Comparison of ENCODE assay signal across 8 cellular contexts in genomic region chr2:19348692-19349091, GRCh38. TPM values are rescaled to one million over a fixed set of nuclear protein-coding genes. Genes with fewer than 3 reads are reported as not detected.
DNase-seq lines count a peak whose midpoint lies in the region; ATAC-seq and FAIRE-seq lines count a peak whose summit lies in the region.

No MANE protein-coding gene starts in this region.

- peak; percentile 7 for DNase-seq in activated CD4-positive, alpha-beta T cell treated with anti-CD3 and anti-CD28 coated beads for 36 hours
- DNase-seq in activated CD4-positive, alpha-beta T cell treated with anti-CD3 and anti-CD28 coated beads for 48 hours = no peak
- DNase-seq in left kidney (ENCODE audit: low read depth, low spot score) = peak; percentile 38
- DNase-seq in NCI-H748 (lab: John Stamatoyannopoulos, UW; ENCODE audit: unreplicated experiment) = no peak
- no peak for DNase-seq in frontal cortex (ENCODE audit: low spot score in 2 of 2)

- no peaks in the 10 kb centered on the region for H3K9me3 ChIP-seq in subcutaneous abdominal adipose tissue (ENCODE audit: control insufficient read depth in 5 of 5, low read length in 5 of 5)

- POLR2A ChIA-PET in activated CD4-positive, alpha-beta T cell treated with anti-CD3 and anti-CD28 coated beads for 36 hours (lab: Charles Lee) = no interaction called here

- peaks cover 9% of the 10 kb centered on the region for H3K36me3 Mint-ChIP-seq in activated CD4-positive, alpha-beta T cell treated with anti-CD3 and anti-CD28 coated beads for 36 hours (ENCODE audit: low read depth)
- no peaks in the 10 kb centered on the region for H3K36me3 Mint-ChIP-seq in activated naive CD8-positive, alpha-beta T cell

- peaks cover 0 to 12% (median 0%) of the 10 kb centered on the region in 5 donors for H3K36me3 ChIP-seq in subcutaneous abdominal adipose tissue (ENCODE audit: control insufficient read depth in 5 of 5, insufficient read depth in 5 of 5, low read length in 5 of 5)

- CTCF ChIA-PET in activated CD4-positive, alpha-beta T cell treated with anti-CD3 and anti-CD28 coated beads for 36 hours (lab: Charles Lee) = interaction anchor here (0.9 to 5.2 kb wide), 2 partner anchors 11 to 21 kb away, joined by 4 to 34 read pairs; partner anchors contain the start of gene OSR1

- FAIRE-seq in frontal cortex (lab: Jason Lieb, UNC) = no peak

- H3K4me3 Mint-ChIP-seq in activated CD4-positive, alpha-beta T cell treated with anti-CD3 and anti-CD28 coated beads for 36 hours = peak overlapping the region; percentile 89
- H3K4me3 Mint-ChIP-seq in activated naive CD8-positive, alpha-beta T cell = peak overlapping the region; percentile 94

- H3K9ac ChIP-seq in subcutaneous abdominal adipose tissue (ENCODE audit: low read length in 5 of 5) = no peak overlapping the region

- H3K27ac ChIP-seq in subcutaneous abdominal adipose tissue (ENCODE audit: low read depth, low read length) = peak overlapping the region; percentile 96

- H3K4me3 ChIP-seq in subcutaneous abdominal adipose tissue (ENCODE audit: low read depth in 1 of 5, low read length in 5 of 5) = peak overlapping the region in 3 of 5 donors; percentile 90 to 98 (median 98)

- no peak for ATAC-seq in activated CD4-positive, alpha-beta T cell treated with anti-CD3 and anti-CD28 coated beads for 36 hours
- no peak for ATAC-seq in GM19351 (IDR thresholded peaks at IDR 0.05; ENCODE audit: unreplicated experiment)

- H3K27me3 Mint-ChIP-seq in activated CD4-positive, alpha-beta T cell treated with anti-CD3 and anti-CD28 coated beads for 36 hours = peaks cover 35% of the 10 kb centered on the region
- H3K27me3 Mint-ChIP-seq in activated naive CD8-positive, alpha-beta T cell = peaks cover 30% of the 10 kb centered on the region

- peaks cover 2 to 32% (median 16%) of the 10 kb centered on the region in 5 donors for H3K4me1 ChIP-seq in subcutaneous abdominal adipose tissue (ENCODE audit: control insufficient read depth in 5 of 5, insufficient read depth in 5 of 5, low read length in 5 of 5)

- H3K27ac Mint-ChIP-seq in activated CD4-positive, alpha-beta T cell treated with anti-CD3 and anti-CD28 coated beads for 36 hours = no peak overlapping the region
- H3K27ac Mint-ChIP-seq in activated naive CD8-positive, alpha-beta T cell = no peak overlapping the region

- intact Hi-C loops in activated CD4-positive, alpha-beta T cell treated with anti-CD3 and anti-CD28 coated beads for 36 hours (cut with DNase I, micrococcal nuclease) = loop anchor here (1.0 to 5.0 kb wide), 12 partner anchors 14 to 1596 kb away; partner anchors contain the start of genes GEN1 (in 1 of the 2), HS1BP3 (in 1 of the 2), LAPTM4A (in 1 of the 2) and LDAH (in 1 of the 2)

- H3K27me3 ChIP-seq in subcutaneous abdominal adipose tissue (ENCODE audit: control insufficient read depth in 5 of 5, insufficient read depth in 4 of 5, low read length in 5 of 5) = peaks cover 0 to 21% (median 11%) of the 10 kb centered on the region in 5 donors

- peaks cover 22% of the 10 kb centered on the region for H3K4me1 Mint-ChIP-seq in activated CD4-positive, alpha-beta T cell treated with anti-CD3 and anti-CD28 coated beads for 36 hours
- peaks cover 23% of the 10 kb centered on the region for H3K4me1 Mint-ChIP-seq in activated naive CD8-positive, alpha-beta T cell (ENCODE audit: low read depth)

- no peaks in the 10 kb centered on the region for H3K9me3 Mint-ChIP-seq in activated CD4-positive, alpha-beta T cell treated with anti-CD3 and anti-CD28 coated beads for 36 hours (ENCODE audit: low read depth)
- no peaks in the 10 kb centered on the region for H3K9me3 Mint-ChIP-seq in activated naive CD8-positive, alpha-beta T cell (ENCODE audit: low read depth)

RNA-seq across cellular contexts. Expression of gene OSR1, which starts 9.7 kb away (rescaled TPM):
- not detected for total RNA-seq in activated CD4-positive, alpha-beta T cell treated with anti-CD3 and anti-CD28 coated beads for 36 hours
- total RNA-seq in frontal cortex = 3.7 TPM

Comparison
In these comparisons a context has a peak if more than half of its experiments do, and no peak if none do; other contexts are left out.
1. DNase-seq: peak in activated CD4-positive, alpha-beta T cell treated with anti-CD3 and anti-CD28 coated beads for 36 hours (single experiment) and left kidney (single experiment); none in activated CD4-positive, alpha-beta T cell treated with anti-CD3 and anti-CD28 coated beads for 48 hours (single experiment), NCI-H748 (single experiment) and frontal cortex (0 of 2).